Comparison of ENCODE assay signal across 1 cellular context in genomic region chr5:147558826-147559225, GRCh38.
TF ChIP-seq lines count a peak whose summit lies in the region.

No MANE protein-coding gene starts in this region.

TF ChIP-seq in SK-N-SH treated with all-trans-retinoic acid at 6 μM for 48 hours, 23 proteins besides CTCF, POLR2A, EP300 and RAD21 (continued from another document):
- no peak for TF ChIP-seq CSDC2 (CRISPR knock-in tag; IDR thresholded peaks at IDR 0.05)
- TF ChIP-seq PATZ1 (CRISPR knock-in tag; IDR thresholded peaks at IDR 0.05; ENCODE audit: borderline replicate concordance), result no peak
